In genomic region chr9:131237931-131238401, GRCh38 we compare ENCODE assay signal across 1 cellular context.
TF ChIP-seq lines count a peak whose summit lies in the region.

No MANE protein-coding gene starts in this region.

TF ChIP-seq in HepG2, 621 proteins besides CTCF, POLR2A, EP300 and RAD21 (continued from another document):
- TF ChIP-seq, protein P1, sequence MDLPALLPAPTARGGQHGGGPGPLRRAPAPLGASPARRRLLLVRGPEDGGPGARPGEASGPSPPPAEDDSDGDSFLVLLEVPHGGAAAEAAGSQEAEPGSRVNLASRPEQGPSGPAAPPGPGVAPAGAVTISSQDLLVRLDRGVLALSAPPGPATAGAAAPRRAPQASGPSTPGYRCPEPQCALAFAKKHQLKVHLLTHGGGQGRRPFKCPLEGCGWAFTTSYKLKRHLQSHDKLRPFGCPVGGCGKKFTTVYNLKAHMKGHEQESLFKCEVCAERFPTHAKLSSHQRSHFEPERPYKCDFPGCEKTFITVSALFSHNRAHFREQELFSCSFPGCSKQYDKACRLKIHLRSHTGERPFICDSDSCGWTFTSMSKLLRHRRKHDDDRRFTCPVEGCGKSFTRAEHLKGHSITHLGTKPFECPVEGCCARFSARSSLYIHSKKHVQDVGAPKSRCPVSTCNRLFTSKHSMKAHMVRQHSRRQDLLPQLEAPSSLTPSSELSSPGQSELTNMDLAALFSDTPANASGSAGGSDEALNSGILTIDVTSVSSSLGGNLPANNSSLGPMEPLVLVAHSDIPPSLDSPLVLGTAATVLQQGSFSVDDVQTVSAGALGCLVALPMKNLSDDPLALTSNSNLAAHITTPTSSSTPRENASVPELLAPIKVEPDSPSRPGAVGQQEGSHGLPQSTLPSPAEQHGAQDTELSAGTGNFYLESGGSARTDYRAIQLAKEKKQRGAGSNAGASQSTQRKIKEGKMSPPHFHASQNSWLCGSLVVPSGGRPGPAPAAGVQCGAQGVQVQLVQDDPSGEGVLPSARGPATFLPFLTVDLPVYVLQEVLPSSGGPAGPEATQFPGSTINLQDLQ (CRISPR knock-in tag; IDR thresholded peaks at IDR 0.05), result 0 out of 2 replicates have a peak, but pooled peaks have one; percentile 22
- TF ChIP-seq ZSCAN25 (CRISPR knock-in tag; IDR thresholded peaks at IDR 0.05), result 0 out of 2 replicates have a peak, but pooled peaks have one; percentile 8
- no peak for TF ChIP-seq ZNF337 (CRISPR knock-in tag; IDR thresholded peaks at IDR 0.05; ENCODE audit: borderline replicate concordance, low read depth)
- TF ChIP-seq ZNF441 (CRISPR knock-in tag; IDR thresholded peaks at IDR 0.05; ENCODE audit: borderline replicate concordance), result no peak
- no peak for TF ChIP-seq NPAS2 (CRISPR knock-in tag; IDR thresholded peaks at IDR 0.05; ENCODE audit: borderline replicate concordance)
TF ChIP-seq in HepG2: peak in this region for 4.
